Comparison of ENCODE assay signal across 1 cellular context in the genomic region with DNA sequence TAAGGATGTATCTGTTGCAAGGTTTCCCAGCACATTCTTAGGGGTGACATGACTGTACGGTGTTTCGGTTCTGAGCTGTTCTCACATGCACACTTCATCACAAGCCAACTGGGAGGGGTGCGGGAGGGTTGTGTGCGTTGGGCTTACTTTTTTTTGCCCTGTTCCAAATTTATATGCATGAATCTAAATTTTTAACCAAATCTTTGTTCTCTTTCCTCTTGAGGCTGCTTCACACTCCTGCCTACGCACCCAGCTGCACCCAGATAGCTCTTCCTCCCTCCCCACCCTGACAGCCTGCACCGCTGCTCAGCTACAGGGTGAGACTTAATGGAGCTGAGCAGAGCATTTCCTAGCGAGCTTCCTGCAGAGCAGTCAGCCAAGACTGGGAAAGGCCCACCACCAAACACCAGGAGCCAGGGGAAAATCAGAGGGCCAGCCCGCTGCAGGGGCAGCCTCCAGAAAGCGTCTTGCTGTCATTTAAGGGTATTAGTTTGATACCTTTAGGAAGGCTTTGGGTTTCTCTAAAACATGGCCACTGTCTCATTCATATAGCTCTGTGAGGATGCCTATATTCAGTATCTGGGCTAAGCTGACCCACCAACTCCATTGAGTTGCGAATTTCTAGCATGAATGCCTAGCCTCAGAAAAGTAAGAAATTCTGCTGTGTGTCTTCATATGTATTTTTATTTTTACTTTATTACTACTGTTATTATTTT.
TF ChIP-seq lines count a peak whose summit lies in the region.

No MANE protein-coding gene starts in this region.

TF ChIP-seq in SK-N-SH, 30 proteins besides CTCF, POLR2A, EP300 and RAD21 (continued from another document):
- TF ChIP-seq, protein P1, sequence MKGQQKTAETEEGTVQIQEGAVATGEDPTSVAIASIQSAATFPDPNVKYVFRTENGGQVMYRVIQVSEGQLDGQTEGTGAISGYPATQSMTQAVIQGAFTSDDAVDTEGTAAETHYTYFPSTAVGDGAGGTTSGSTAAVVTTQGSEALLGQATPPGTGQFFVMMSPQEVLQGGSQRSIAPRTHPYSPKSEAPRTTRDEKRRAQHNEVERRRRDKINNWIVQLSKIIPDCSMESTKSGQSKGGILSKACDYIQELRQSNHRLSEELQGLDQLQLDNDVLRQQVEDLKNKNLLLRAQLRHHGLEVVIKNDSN (IDR thresholded peaks at IDR 0.05; ENCODE audit: borderline replicate concordance, low read depth), result no peak
- TF ChIP-seq YY1 (IDR thresholded peaks at IDR 0.05; ENCODE audit: low read depth) (no peak), CHD2 (IDR thresholded peaks at IDR 0.05; ENCODE audit: low read length, partially characterized antibody) (no peak), TEAD4 (IDR thresholded peaks at IDR 0.05; ENCODE audit: borderline replicate concordance, insufficient read depth) (no peak), FOXM1 (IDR thresholded peaks at IDR 0.05; ENCODE audit: low read depth) (no peak), EZH2phosphoT487 (IDR thresholded peaks at IDR 0.05; ENCODE audit: borderline replicate concordance, low read depth) (no peak)
